10 cellular contexts compared by ENCODE assay signal in the genomic region with DNA sequence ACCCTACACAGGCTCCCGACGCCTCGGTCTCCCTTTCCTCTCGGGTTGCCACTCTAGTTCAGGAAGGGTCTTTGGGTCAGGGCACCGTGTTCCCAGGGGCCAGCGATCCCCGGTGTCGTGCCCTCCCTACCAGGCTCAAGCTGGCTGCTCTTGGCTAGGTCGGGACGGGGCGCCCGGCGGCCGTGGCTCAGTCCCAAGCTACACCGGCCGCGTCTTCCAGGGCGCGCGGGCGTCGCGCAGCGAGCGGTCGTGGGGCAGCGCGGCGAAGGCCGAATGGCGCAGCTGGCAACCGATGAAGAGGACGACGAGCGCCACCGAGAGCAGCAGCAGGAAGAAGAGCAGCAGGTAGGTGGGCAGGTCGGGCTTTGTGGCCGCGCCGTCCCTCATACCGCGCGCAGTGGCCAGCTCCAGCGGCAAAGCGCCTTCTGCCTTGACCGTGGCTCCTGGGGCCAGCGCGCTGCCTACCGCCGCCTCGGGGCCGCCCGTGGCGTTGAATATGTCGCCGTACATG. TPM values are rescaled to one million over a fixed set of nuclear protein-coding genes. Genes with fewer than 3 reads are reported as not detected.
DNase-seq lines count a peak whose midpoint lies in the region; ATAC-seq, FAIRE-seq and TF ChIP-seq lines count a peak whose summit lies in the region.
"Had no signal": no experiment of that assay in that cellular context is flagged by ENCODE, and none has a peak within 500 bp of the region (broad histone marks: within the 10 kb centered on the region; RNA-seq: fewer than 3 reads in every experiment).

No MANE protein-coding gene starts in this region.

- H2AFZ ChIP-seq in HepG2 (ENCODE audit: low read length) = no peak overlapping the region

- H3K4me1 ChIP-seq in HepG2 (ENCODE audit: insufficient read depth, low read length) = peaks cover 30% of the 10 kb centered on the region
- H3K4me1 ChIP-seq in testis = peaks cover 12% of the 10 kb centered on the region

- TF ChIP-seq RAD21 in HepG2 (CRISPR knock-in tag; IDR thresholded peaks at IDR 0.05) = no peak

- intact Hi-C loops in dorsolateral prefrontal cortex (cut with DNase I) (no loop called here), HepG2 (cut with micrococcal nuclease; ENCODE audit: unreplicated experiment) (no loop called here), testis (cut with DNase I; ENCODE audit: low total_unique reads) (no loop called here)

- no peaks in the 10 kb centered on the region for H4K20me1 ChIP-seq in HepG2 (ENCODE audit: insufficient read depth, low read length)

- no peak for TF ChIP-seq EP300 in HepG2 (IDR thresholded peaks at IDR 0.05; ENCODE audit: low read depth in 2 of 2, low read length in 2 of 2)
- TF ChIP-seq EP300 in HepG2 (CRISPR knock-in tag; IDR thresholded peaks at IDR 0.05; ENCODE audit: borderline replicate concordance) = no peak

- H3K27ac ChIP-seq in dorsolateral prefrontal cortex (no peak overlapping the region), HepG2 (ENCODE audit: extremely low read length, insufficient read depth, low read length) (no peak overlapping the region), testis (no peak overlapping the region)

- WGBS in HepG2 (ENCODE audit: low lambda C conversion rate) = 47% methylated on average over 41 of the region's 56 CpGs
- 0 to 2% methylated on average over 4 to 53 of the region's 56 CpGs for whole genome bisulfite sequencing in testis, 2 donors

- H3K27me3 ChIP-seq in dorsolateral prefrontal cortex = peaks cover 0 to 56% (median 25%) of the 10 kb centered on the region in 45 donors
- H3K27me3 ChIP-seq in HepG2 (ENCODE audit: control insufficient read depth in 1 of 2, insufficient read depth in 2 of 2, low read length in 2 of 2) = peaks cover 0 to 20% of the 10 kb centered on the region in 2 experiments; a peak in 3 of 5 replicates
- no peaks in the 10 kb centered on the region for H3K27me3 ChIP-seq in testis

- in situ Hi-C loops in HepG2 (cut with HindIII; ENCODE audit: extremely low pct_ligation_motif_present, low pct_unique_long_range_greater_than_20kb) = no loop called here

- peak overlapping the region; percentile 59; the same call in 1 of the 2 replicates for H3K9ac ChIP-seq in HepG2 (ENCODE audit: insufficient read depth, low read depth, low read length)

- H3K4me2 ChIP-seq in HepG2 (ENCODE audit: low read depth, low read length) = peak overlapping the region; percentile 90

- TF ChIP-seq POLR2A in HepG2 (IDR thresholded peaks at IDR 0.05; ENCODE audit: insufficient read depth in 1 of 2, low read depth in 2 of 2, low read length in 2 of 2) = peak in 1 of 2 experiments; percentile 37; a peak in 1 of 4 replicates
- no peak for TF ChIP-seq POLR2A in testis (IDR thresholded peaks at IDR 0.05)

- POLR2A ChIA-PET in HepG2 (lab: Yijun Ruan, JAX) = no interaction called here

- CTCF ChIA-PET in HepG2 (lab: Yijun Ruan, JAX; ENCODE audit: low intra/inter-chr PET ratio, low total read pairs) = no interaction called here

- no peak for TF ChIP-seq CTCF in dorsolateral prefrontal cortex (IDR thresholded peaks at IDR 0.05 in 54 of 56, conservative IDR thresholded peaks at IDR 0.05 in 2 of 56; ENCODE audit: low read depth in 1 of 56, partially characterized antibody in 56 of 56)
- TF ChIP-seq CTCF in HepG2 (CRISPR knock-in tag; IDR thresholded peaks at IDR 0.05) = no peak; the same call in 1 of the 2 replicates
- TF ChIP-seq CTCF in testis (IDR thresholded peaks at IDR 0.05) = no peak

- H3K79me2 ChIP-seq in HepG2 (ENCODE audit: insufficient read depth, low read length) = no peaks in the 10 kb centered on the region

- H3K4me3 ChIP-seq in dorsolateral prefrontal cortex = peak overlapping the region in 58 of 59 donors; percentile 26 to 71 (median 54)
- H3K4me3 ChIP-seq in HepG2 (replicated peaks in 1 of 3; ENCODE audit: insufficient read depth in 1 of 3, low read depth in 2 of 3, low read length in 3 of 3) = peak overlapping the region; percentile 68 to 74 (median 72); a peak in 4 of 6 replicates
- H3K4me3 ChIP-seq in testis = peak overlapping the region; percentile 41 to 49

- peak; percentile 1 for DNase-seq in DMS79 treated with DMSO at 0.1 percent for 48 hours (lab: John Stamatoyannopoulos, UW)
- DNase-seq in DMS79 (lab: John Stamatoyannopoulos, UW) = no peak
- DNase-seq in dorsolateral prefrontal cortex = no peak
- DNase-seq in HepG2 (ENCODE audit: low spot score) = no peak
- no peak for DNase-seq in testis
- no peak for DNase-seq in HK-2 (ENCODE audit: unreplicated experiment)
- DNase-seq in NAMALWA (ENCODE audit: low spot score) = no peak
- DNase-seq in NCI-H82 (lab: John Stamatoyannopoulos, UW) = no peak
- DNase-seq: activated T-cell treated with anti-CD3 and anti-CD28 coated beads, Interleukin-2, amount 50 U/mL, for 4 hours had no signal

- peaks cover 0 to 3% of the 10 kb centered on the region in 2 experiments; a peak in 2 of 5 replicates for H3K36me3 ChIP-seq in HepG2 (replicated peaks in 1 of 2; ENCODE audit: control insufficient read depth in 1 of 2, insufficient read depth in 2 of 2, low read length in 2 of 2)
- no peaks in the 10 kb centered on the region for H3K36me3 ChIP-seq in testis (ENCODE audit: low read depth, missing control alignments)

- no peak for FAIRE-seq in HepG2 (lab: Jason Lieb, UNC)

- no TSS peak for BruUV-seq in HepG2 (replicated peaks; lab: Mats Ljungman, UMichigan)

- ATAC-seq in HepG2 = peak; percentile 56

- H3K9me3 ChIP-seq in HepG2 (ENCODE audit: low read length) = no peaks in the 10 kb centered on the region
- no peaks in the 10 kb centered on the region for H3K9me3 ChIP-seq in testis

RNA-seq across cellular contexts. Expression of gene SMIM32, which starts 0.9 kb away (rescaled TPM):
- total RNA-seq in dorsolateral prefrontal cortex = 10 to 100 TPM in 2 of 120 experiments, 1 to 10 TPM in 104, under 1 TPM in 11, not detected in 3; 0.45 to 10.8 (median 2.8) TPM
- total RNA-seq in HepG2 (2016; rRNA removed; fragmentation: Illumina TruSeq; extraction: Trizol) = 0.20 TPM in 1 of 2 replicates, not detected in the other
- not detected in 2 replicates for total RNA-seq in HepG2 (2016; cell fraction: cytosol; rRNA removed; fragmentation: Illumina TruSeq; extraction: Trizol; ENCODE audit: low read depth)
- total RNA-seq in HepG2 (2016; cell fraction: insoluble cytoplasmic fraction; rRNA removed; fragmentation: Illumina TruSeq; extraction: Trizol) = 0.10 and 0.11 TPM in 2 replicates
- 0.10 TPM in 1 of 2 replicates, not detected in the other for total RNA-seq in HepG2 (2016; cell fraction: membrane; rRNA removed; fragmentation: Illumina TruSeq; extraction: Trizol)
- total RNA-seq in HepG2 (2016; cell fraction: nucleus; rRNA removed; fragmentation: Illumina TruSeq; extraction: Trizol) = 0.22 TPM in 1 of 2 replicates, not detected in the other
- 0.05 and 0.15 TPM in 2 replicates for polyA plus RNA-seq in HepG2 (2011; rRNA removed)
- polyA plus RNA-seq in HepG2 (2011; cell fraction: cytosol; rRNA removed) = 0.15 TPM in 1 of 2 replicates, not detected in the other
- not detected in 2 replicates for polyA plus RNA-seq in HepG2 (2011; cell fraction: nucleus; rRNA removed)
- polyA plus RNA-seq in HepG2 (2012) = not detected in 2 replicates
- 0.08 TPM in 1 of 2 replicates, not detected in the other for polyA plus RNA-seq in HepG2 (2016; cell fraction: cytosol; fragmentation: Illumina TruSeq; extraction: Trizol; ENCODE audit: low read depth)
- 0.14 TPM in 1 of 2 replicates, not detected in the other for polyA plus RNA-seq in HepG2 (2016; cell fraction: insoluble cytoplasmic fraction; fragmentation: Illumina TruSeq; extraction: Trizol; ENCODE audit: low read depth)
- polyA plus RNA-seq in HepG2 (2016; cell fraction: membrane; fragmentation: Illumina TruSeq; extraction: Trizol; ENCODE audit: low read depth) = 0.10 TPM in 1 of 2 replicates, not detected in the other
- 0.28 TPM in 1 of 2 replicates, not detected in the other for polyA plus RNA-seq in HepG2 (2016; cell fraction: nucleus; fragmentation: Illumina TruSeq; extraction: Trizol; ENCODE audit: insufficient read depth, low read depth)
- 0.30 TPM in 1 of 2 replicates, not detected in the other for polyA minus RNA-seq in HepG2 (2011; rRNA and poly(A)+ RNA removed; ENCODE audit: low replicate concordance)
- not detected in 2 replicates for polyA minus RNA-seq in HepG2 (2011; cell fraction: cytosol; rRNA and poly(A)+ RNA removed)
- polyA minus RNA-seq in HepG2 (2011; cell fraction: nucleus; rRNA and poly(A)+ RNA removed) = not detected in 2 replicates
- under 1 TPM in 1 of 2 donors, not detected in 1; 0.50 TPM for total RNA-seq in testis
- not detected for polyA plus RNA-seq in testis (ENCODE audit: insufficient read depth, low read depth, low replicate concordance)
- total RNA-seq: A172; activated T-cell treated with anti-CD3 and anti-CD28 coated beads, Interleukin-2, amount 50 U/mL, for 4 hours had no signal

RNA-seq across cellular contexts. Expression of gene SMAD5, which starts 59.4 kb away (rescaled TPM):
- total RNA-seq in dorsolateral prefrontal cortex = 100 to 1,000 TPM in 1 of 120 experiments, 10 to 100 TPM in 119; 45.2 to 109 (median 65.1) TPM
- total RNA-seq in HepG2 (2016; rRNA removed; fragmentation: Illumina TruSeq; extraction: Trizol) = 48.5 and 81.0 TPM in 2 replicates
- total RNA-seq in HepG2 (2016; cell fraction: cytosol; rRNA removed; fragmentation: Illumina TruSeq; extraction: Trizol; ENCODE audit: low read depth) = 58.3 and 63.0 TPM in 2 replicates
- 49.9 and 76.4 TPM in 2 replicates for total RNA-seq in HepG2 (2016; cell fraction: insoluble cytoplasmic fraction; rRNA removed; fragmentation: Illumina TruSeq; extraction: Trizol)
- total RNA-seq in HepG2 (2016; cell fraction: membrane; rRNA removed; fragmentation: Illumina TruSeq; extraction: Trizol) = 32.5 and 33.6 TPM in 2 replicates
- 50.6 and 52.2 TPM in 2 replicates for total RNA-seq in HepG2 (2016; cell fraction: nucleus; rRNA removed; fragmentation: Illumina TruSeq; extraction: Trizol)
- polyA plus RNA-seq in HepG2 (2011; rRNA removed) = 27.2 and 30.0 TPM in 2 replicates
- polyA plus RNA-seq in HepG2 (2011; cell fraction: cytosol; rRNA removed) = 13.9 and 22.3 TPM in 2 replicates
- polyA plus RNA-seq in HepG2 (2011; cell fraction: nucleus; rRNA removed) = 25.7 and 30.1 TPM in 2 replicates
- 18.8 and 19.5 TPM in 2 replicates for polyA plus RNA-seq in HepG2 (2012)
- polyA plus RNA-seq in HepG2 (2016; cell fraction: cytosol; fragmentation: Illumina TruSeq; extraction: Trizol; ENCODE audit: low read depth) = 1.1 and 1.2 TPM in 2 replicates
- polyA plus RNA-seq in HepG2 (2016; cell fraction: insoluble cytoplasmic fraction; fragmentation: Illumina TruSeq; extraction: Trizol; ENCODE audit: low read depth) = 30.1 and 33.0 TPM in 2 replicates
- polyA plus RNA-seq in HepG2 (2016; cell fraction: membrane; fragmentation: Illumina TruSeq; extraction: Trizol; ENCODE audit: low read depth) = 3.2 and 3.4 TPM in 2 replicates
- polyA plus RNA-seq in HepG2 (2016; cell fraction: nucleus; fragmentation: Illumina TruSeq; extraction: Trizol; ENCODE audit: insufficient read depth, low read depth) = 21.9 and 22.9 TPM in 2 replicates
- polyA minus RNA-seq in HepG2 (2011; rRNA and poly(A)+ RNA removed; ENCODE audit: low replicate concordance) = 56.3 and 87.9 TPM in 2 replicates
- polyA minus RNA-seq in HepG2 (2011; cell fraction: cytosol; rRNA and poly(A)+ RNA removed) = 43.4 and 52.4 TPM in 2 replicates
- 111 and 120 TPM in 2 replicates for polyA minus RNA-seq in HepG2 (2011; cell fraction: nucleus; rRNA and poly(A)+ RNA removed)
- 10 to 100 TPM; 29.1 to 36.0 TPM for total RNA-seq in testis
- 25.4 TPM for polyA plus RNA-seq in testis (ENCODE audit: insufficient read depth, low read depth, low replicate concordance)
